8 cellular contexts compared by ENCODE assay signal in the genomic region with DNA sequence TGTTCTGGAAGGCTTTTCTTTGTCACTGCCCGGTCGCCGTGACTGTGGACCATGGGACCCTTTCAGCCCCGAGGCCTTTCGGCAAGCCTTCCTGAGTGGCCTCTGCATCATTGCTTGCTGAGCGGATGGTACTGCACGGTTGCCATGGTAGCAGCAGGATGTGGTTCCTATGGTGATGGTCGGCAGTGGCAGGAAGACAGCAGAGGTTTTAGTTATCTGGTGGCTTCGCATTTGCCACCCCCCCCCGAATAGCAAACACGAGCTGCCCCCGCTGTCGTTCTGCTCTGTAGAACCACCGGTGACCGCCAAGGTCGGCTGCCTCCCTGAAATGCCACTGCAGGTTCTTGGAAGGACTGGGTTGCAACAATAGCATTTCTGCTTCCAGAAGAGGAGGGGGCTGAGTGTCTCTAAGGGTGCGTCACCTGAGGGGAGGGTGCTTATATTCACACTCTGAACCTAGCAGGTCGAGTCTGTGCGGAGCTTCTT.
DNase-seq lines count a peak whose midpoint lies in the region; ATAC-seq and TF ChIP-seq lines count a peak whose summit lies in the region.

No MANE protein-coding gene starts in this region.

- peak overlapping the region; percentile 58 for H3K4me3 Mint-ChIP-seq in activated CD8-positive, alpha-beta memory T cell treated with anti-CD3 and anti-CD28 coated beads, Interleukin-2, amount 10 ng/mL, durations not matched to agents 7 days and 5 days

- H3K4me1 Mint-ChIP-seq in activated CD8-positive, alpha-beta memory T cell treated with anti-CD3 and anti-CD28 coated beads, Interleukin-2, amount 10 ng/mL, durations not matched to agents 7 days and 5 days, result peaks cover 78% of the 10 kb centered on the region

- no peaks in the 10 kb centered on the region for H3K27me3 Mint-ChIP-seq in activated CD8-positive, alpha-beta memory T cell treated with anti-CD3 and anti-CD28 coated beads, Interleukin-2, amount 10 ng/mL, durations not matched to agents 7 days and 5 days

- no peak overlapping the region for H3K4me3 ChIP-seq in GM12865 (ENCODE audit: low read depth, low read length)

- no peaks in the 10 kb centered on the region for H3K9me3 Mint-ChIP-seq in activated CD8-positive, alpha-beta memory T cell treated with anti-CD3 and anti-CD28 coated beads, Interleukin-2, amount 10 ng/mL, durations not matched to agents 7 days and 5 days (ENCODE audit: low read depth)

- TF ChIP-seq CTCF in GM12865 (IDR thresholded peaks at IDR 0.05; ENCODE audit: insufficient read depth, low read depth, low read length, missing control alignments), result no peak

- peak; percentile 68 for ATAC-seq in HG03571 (IDR thresholded peaks at IDR 0.05; ENCODE audit: unreplicated experiment)
- ATAC-seq in activated CD8-positive, alpha-beta memory T cell treated with anti-CD3 and anti-CD28 coated beads, Interleukin-2, amount 10 ng/mL, durations not matched to agents 7 days and 5 days, result peak; percentile 63

- H3K27ac Mint-ChIP-seq in activated CD8-positive, alpha-beta memory T cell treated with anti-CD3 and anti-CD28 coated beads, Interleukin-2, amount 10 ng/mL, durations not matched to agents 7 days and 5 days, result peak overlapping the region; percentile 95

- peaks cover 18% of the 10 kb centered on the region for H3K36me3 Mint-ChIP-seq in activated CD8-positive, alpha-beta memory T cell treated with anti-CD3 and anti-CD28 coated beads, Interleukin-2, amount 10 ng/mL, durations not matched to agents 7 days and 5 days

- CTCF ChIA-PET in activated CD8-positive, alpha-beta memory T cell treated with anti-CD3 and anti-CD28 coated beads, Interleukin-2, amount 10 ng/mL, durations not matched to agents 7 days and 5 days (lab: Charles Lee), result interaction anchor here (0.7 to 1.9 kb wide), 12 partner anchors 11 to 202 kb away, joined by 3 to 10 read pairs (median 3); no protein-coding TSS in a partner anchor

- DNase-seq in GM12865 (ENCODE audit: low read depth) (peak; percentile 89), kidney tubule cell (ENCODE audit: low spot score) (peak; percentile 82), SIG-M5 treated with dmso at 0.1 percent for 504 hours (lab: John Stamatoyannopoulos, UW; ENCODE audit: unreplicated experiment) (no peak), SHP77 (lab: John Stamatoyannopoulos, UW) (no peak), NCI-H1105 treated with DMSO at 0.1 percent for 48 hours (lab: John Stamatoyannopoulos, UW) (no peak)
- DNase-seq in activated CD8-positive, alpha-beta memory T cell treated with anti-CD3 and anti-CD28 coated beads, Interleukin-2, amount 10 ng/mL, durations not matched to agents 7 days and 5 days, result peak; percentile 97
- peak; percentile 57 to 71 for DNase-seq in stimulated activated CD8-positive, alpha-beta memory T cell treated with anti-CD3 and anti-CD28 coated beads, Interleukin-7, amount 100 ng/mL, for 1 hour (ENCODE audit: low read depth in 2 of 2)

Comparison
In these comparisons a context has a peak if more than half of its experiments do, and no peak if none do; other contexts are left out.
1. DNase-seq: peak in GM12865 (single experiment), activated CD8-positive, alpha-beta memory T cell treated with anti-CD3 and anti-CD28 coated beads, Interleukin-2, amount 10 ng/mL, durations not matched to agents 7 days and 5 days (single experiment), kidney tubule cell (single experiment) and stimulated activated CD8-positive, alpha-beta memory T cell treated with anti-CD3 and anti-CD28 coated beads, Interleukin-7, amount 100 ng/mL, for 1 hour (2 of 2); none in SIG-M5 treated with dmso at 0.1 percent for 504 hours (single experiment), SHP77 (0 of 2) and NCI-H1105 treated with DMSO at 0.1 percent for 48 hours (single experiment).